19 cellular contexts compared by ENCODE assay signal in the genomic region with DNA sequence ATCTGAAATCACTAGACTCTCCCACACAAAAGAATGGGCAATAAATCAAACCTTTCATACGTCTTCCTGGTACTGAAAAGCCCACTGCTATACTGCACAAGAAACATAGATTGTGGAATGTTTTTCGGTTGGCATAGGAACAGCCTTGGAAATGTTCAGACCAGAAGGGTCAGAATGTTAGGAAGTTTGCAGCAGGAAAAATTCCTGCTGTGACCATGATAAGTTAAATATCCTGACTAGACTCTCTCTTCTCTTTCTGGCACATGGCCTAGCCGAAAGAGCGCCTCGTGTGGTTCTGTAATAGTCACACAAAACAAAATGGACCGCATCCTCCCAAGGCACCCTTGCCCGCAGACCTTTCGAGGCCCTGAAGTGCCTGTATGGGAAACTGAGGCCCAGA.
A peak's percentile ranks its signal among the peaks of the same experiment; 100 is the strongest.
DNase-seq lines count a peak whose midpoint lies in the region; ATAC-seq and TF ChIP-seq lines count a peak whose summit lies in the region.
"Had no signal": no experiment of that assay in that cellular context is flagged by ENCODE, and none has a peak within 500 bp of the region (broad histone marks: within the 10 kb centered on the region; RNA-seq: fewer than 3 reads in every experiment).

No MANE protein-coding gene starts in this region.

- no peaks in the 10 kb centered on the region for H3K36me3 ChIP-seq in right atrium auricular region
- no peaks in the 10 kb centered on the region for H3K36me3 ChIP-seq in mesendoderm (ENCODE audit: control insufficient read depth, insufficient read depth, low read length)
- no peaks in the 10 kb centered on the region for H3K36me3 ChIP-seq in esophagus muscularis mucosa
- H3K36me3 ChIP-seq: BLaER1 treated with 17β-estradiol and CSF1 and Interleukin-3, amounts not matched to agents 10 nM and 100 nM; esophagus squamous epithelium; MG63; uterus had no signal

- H3K23ac ChIP-seq in mesendoderm (ENCODE audit: low read length), result no peak overlapping the region

- DNase-seq in right atrium auricular region (ENCODE audit: low spot score) (peak; percentile 60), cardiac septum (ENCODE audit: low spot score) (no peak), fibroblast of the aortic adventitia (ENCODE audit: low read depth) (peak; percentile 74), mesendoderm (no peak), esophagus muscularis mucosa (ENCODE audit: extremely low spot score) (no peak), T-helper 9 cell (no peak)
- DNase-seq: activated CD4-positive, alpha-beta T cell treated with anti-CD3 and anti-CD28 coated beads, Interleukin-2, amount 10 ng/mL, durations not matched to agents 7 days and 5 days; effector CD4-positive, alpha-beta T cell; esophagus squamous epithelium; MG63; NCI-H1694 treated with DMSO at 0.1 percent for 48 hours; NCI-H82; PC-3; retina; substantia nigra; uterus had no signal

- peak overlapping the region; percentile 50 for H3K4ac ChIP-seq in mesendoderm (ENCODE audit: low read depth, low read length)

- no peak overlapping the region for H3K18ac ChIP-seq in mesendoderm (ENCODE audit: low read length)

- H3K4me2 ChIP-seq in mesendoderm (ENCODE audit: low read length), result no peak overlapping the region
- H3K4me2 ChIP-seq: BLaER1 treated with 17β-estradiol and CSF1 and Interleukin-3, amounts not matched to agents 10 nM and 100 nM had no signal

- WGBS in mesendoderm (ENCODE audit: extremely low coverage, insufficient coverage, low lambda C conversion rate), result no CpG with 5 or more reads among the region's 8 CpGs
- WGBS in esophagus muscularis mucosa, result 66% methylated on average over 8 of the region's 8 CpGs

- no peak overlapping the region for H3K9ac ChIP-seq in mesendoderm (ENCODE audit: low read length)
- H3K9ac ChIP-seq: BLaER1 treated with 17β-estradiol and CSF1 and Interleukin-3, amounts not matched to agents 10 nM and 100 nM had no signal

- H3K79me2 ChIP-seq in mesendoderm (ENCODE audit: control insufficient read depth, insufficient read depth, low read length), result no peaks in the 10 kb centered on the region

- H2BK15ac ChIP-seq in mesendoderm (replicated peaks; ENCODE audit: low read depth), result no peak overlapping the region

- no peak overlapping the region for H4K8ac ChIP-seq in mesendoderm (ENCODE audit: low read depth, low read length)

- no peaks in the 10 kb centered on the region for H3K9me3 ChIP-seq in right atrium auricular region
- no peaks in the 10 kb centered on the region for H3K9me3 ChIP-seq in esophagus muscularis mucosa
- H3K9me3 ChIP-seq: esophagus squamous epithelium, MG63, uterus had no signal

- H3K4me1 ChIP-seq in right atrium auricular region, result no peaks in the 10 kb centered on the region
- no peaks in the 10 kb centered on the region for H3K4me1 ChIP-seq in mesendoderm (ENCODE audit: control insufficient read depth, low read depth, low read length)
- peaks cover 0 to 10% (median 7%) of the 10 kb centered on the region in 4 donors for H3K4me1 ChIP-seq in esophagus muscularis mucosa
- H3K4me1 ChIP-seq: BLaER1 treated with 17β-estradiol and CSF1 and Interleukin-3, amounts not matched to agents 10 nM and 100 nM; uterus had no signal

- no peak for TF ChIP-seq POLR2A in esophagus muscularis mucosa (IDR thresholded peaks at IDR 0.05; ENCODE audit: low read depth)

- H3K79me1 ChIP-seq in mesendoderm (ENCODE audit: low read length), result no peaks in the 10 kb centered on the region

- no peak overlapping the region for H4K5ac ChIP-seq in mesendoderm (ENCODE audit: low read length)

- H3K27ac ChIP-seq in right atrium auricular region (no peak overlapping the region), mesendoderm (ENCODE audit: low read depth, low read length) (no peak overlapping the region), esophagus muscularis mucosa (replicated peaks in 1 of 4) (no peak overlapping the region)
- H3K27ac ChIP-seq: BLaER1 treated with 17β-estradiol and CSF1 and Interleukin-3, amounts not matched to agents 10 nM and 100 nM; esophagus squamous epithelium; uterus had no signal

- H2AK5ac ChIP-seq in mesendoderm (ENCODE audit: low read length), result no peak overlapping the region

- H2BK120ac ChIP-seq in mesendoderm (ENCODE audit: low read depth, low read length), result no peak overlapping the region

- no peak overlapping the region for H2BK5ac ChIP-seq in mesendoderm (ENCODE audit: low read length)

- H3K4me3 ChIP-seq in right atrium auricular region (no peak overlapping the region), fibroblast of the aortic adventitia (ENCODE audit: low read depth, low read length) (no peak overlapping the region), mesendoderm (ENCODE audit: low read length) (no peak overlapping the region), esophagus muscularis mucosa (no peak overlapping the region)
- H3K4me3 ChIP-seq: BLaER1 treated with 17β-estradiol and CSF1 and Interleukin-3, amounts not matched to agents 10 nM and 100 nM; esophagus squamous epithelium; MG63; uterus had no signal

- no peak for TF ChIP-seq CTCF in right atrium auricular region (IDR thresholded peaks at IDR 0.05)
- peak; percentile 17 for TF ChIP-seq CTCF in fibroblast of the aortic adventitia (IDR thresholded peaks at IDR 0.05; ENCODE audit: insufficient read depth, low read length)
- TF ChIP-seq CTCF in esophagus muscularis mucosa (IDR thresholded peaks at IDR 0.05), result no peak

- H3K27me3 ChIP-seq in right atrium auricular region (no peaks in the 10 kb centered on the region), mesendoderm (ENCODE audit: insufficient read depth, low read length, poor library complexity) (no peaks in the 10 kb centered on the region), esophagus muscularis mucosa (no peaks in the 10 kb centered on the region)
- H3K27me3 ChIP-seq: BLaER1 treated with 17β-estradiol and CSF1 and Interleukin-3, amounts not matched to agents 10 nM and 100 nM; esophagus squamous epithelium; MG63; uterus had no signal

- TF ChIP-seq EP300 in esophagus muscularis mucosa (IDR thresholded peaks at IDR 0.05), result no peak

- intact Hi-C loops in cardiac septum (cut with DNase I) (no loop called here), esophagus muscularis mucosa (cut with DNase I) (no loop called here)

- H3K56ac ChIP-seq in mesendoderm (ENCODE audit: low read length), result no peak overlapping the region

- no peak for ATAC-seq in GM21423 (IDR thresholded peaks at IDR 0.05; ENCODE audit: unreplicated experiment)
- ATAC-seq in HG02885 (IDR thresholded peaks at IDR 0.05; ENCODE audit: poor library complexity, unreplicated experiment), result no peak
- ATAC-seq: PC-3 had no signal

Comparison
In these comparisons a context has a peak if more than half of its experiments do, and no peak if none do; other contexts are left out.
1. DNase-seq: peak in right atrium auricular region (single experiment) and fibroblast of the aortic adventitia (single experiment); none in cardiac septum (single experiment), mesendoderm (single experiment), esophagus muscularis mucosa (single experiment) and T-helper 9 cell (single experiment).